ENCODE assay signal across 8 cellular contexts in genomic region chr11:117985953-117986887, GRCh38. TPM values are rescaled to one million over a fixed set of nuclear protein-coding genes. Genes with fewer than 3 reads are reported as not detected.
A peak's percentile ranks its signal among the peaks of the same experiment; 100 is the strongest.
DNase-seq lines count a peak whose midpoint lies in the region; ATAC-seq, FAIRE-seq and TF ChIP-seq lines count a peak whose summit lies in the region.

IL10RA (plus strand) TSS chr11:117986394; CDS start chr11:117986468, 74 bp downstream.

- H3K27ac ChIP-seq in KMS-11 = peak within 1 kb of the TSS; percentile 59
- peak within 1 kb of the TSS; percentile 57 to 92 for H3K27ac ChIP-seq in small intestine (ENCODE audit: low read depth in 1 of 2, low read length in 1 of 2)

- H3K4me2 ChIP-seq in KMS-11 = peak within 1 kb of the TSS; percentile 79

- in situ Hi-C loops in astrocyte of the spinal cord (cut with HindIII; ENCODE audit: low sequenced_read_pairs) = no loop called here

- no peaks in the 10 kb centered on the region for H3K27me3 ChIP-seq in KMS-11 (ENCODE audit: insufficient read depth, low read depth)
- H3K27me3 ChIP-seq in small intestine (ENCODE audit: control insufficient read depth in 2 of 2, insufficient read depth in 2 of 2, low read length in 2 of 2) = no peaks in the 10 kb centered on the region

- TF ChIP-seq CTCF in KMS-11 (conservative IDR thresholded peaks at IDR 0.05; ENCODE audit: low read depth, low read length) (no peak), astrocyte of the spinal cord (IDR thresholded peaks at IDR 0.05; ENCODE audit: low read depth, low read length) (no peak)

- peak within 1 kb of the TSS; percentile 75 for H2AFZ ChIP-seq in KMS-11 (ENCODE audit: low read depth)

- WGBS in small intestine, 3 donors = 3% methylated on average over 65 to 71 of the region's 71 CpGs

- H3K4me1 ChIP-seq in KMS-11 (ENCODE audit: low read depth, poor library complexity, severe bottlenecking) (peaks cover 12% of the 10 kb centered on the region), small intestine (ENCODE audit: control insufficient read depth in 2 of 2, insufficient read depth in 1 of 2, low read depth in 1 of 2, low read length in 1 of 2) (no peaks in the 10 kb centered on the region)

- ATAC-seq in GM21526 (IDR thresholded peaks at IDR 0.05; ENCODE audit: low FRiP score, unreplicated experiment) = peak; percentile 80

- H3K9ac ChIP-seq in KMS-11 = peak within 1 kb of the TSS; percentile 85

- FAIRE-seq in small intestine (lab: Jason Lieb, UNC) = no peak

- H3K4me3 ChIP-seq in KMS-11 (IDR thresholded peaks at IDR 0.05; ENCODE audit: insufficient read depth, low read depth, low read length) (no peak within 1 kb of the TSS), astrocyte of the spinal cord (ENCODE audit: low read depth, low read length) (peak within 1 kb of the TSS; percentile 31), small intestine (ENCODE audit: low read depth in 1 of 2, low read length in 2 of 2) (peak within 1 kb of the TSS; percentile 54 to 59)

- H3K79me2 ChIP-seq in KMS-11 (ENCODE audit: insufficient read depth, low read depth) = no peaks in the 10 kb centered on the region

- H3K36me3 ChIP-seq in KMS-11 (ENCODE audit: insufficient read depth) (no peaks in the 10 kb centered on the region), small intestine (ENCODE audit: control insufficient read depth in 2 of 2, insufficient read depth in 2 of 2, low read length in 2 of 2) (no peaks in the 10 kb centered on the region)

- no peaks in the 10 kb centered on the region for H4K20me1 ChIP-seq in KMS-11 (ENCODE audit: insufficient read depth)

- DNase-seq in ELR (ENCODE audit: low read depth) (peak; percentile 11), T-helper 22 cell (ENCODE audit: low read depth) (peak; percentile 68), astrocyte of the spinal cord (ENCODE audit: low read depth, low spot score) (peak; percentile 28), iPS-NIHi7 (ENCODE audit: extremely low spot score) (peak; percentile 99), small intestine (peak; percentile 81), SHP77 (lab: John Stamatoyannopoulos, UW) (no peak)

- H3K9me3 ChIP-seq in small intestine (ENCODE audit: control insufficient read depth, low read depth) = no peaks in the 10 kb centered on the region

RNA-seq across cellular contexts. Expression of gene IL10RA, which starts in this region (rescaled TPM):
- 1 to 10 TPM; 1.1 to 9.3 (median 4.3) TPM for polyA plus RNA-seq in small intestine

Comparison
In these comparisons a context has a peak if more than half of its experiments do, and no peak if none do; other contexts are left out.
1. DNase-seq: peak in ELR (single experiment), T-helper 22 cell (single experiment), astrocyte of the spinal cord (single experiment), iPS-NIHi7 (single experiment) and small intestine (single experiment); none in SHP77 (0 of 2).